24 cellular contexts compared by ENCODE assay signal in genomic region chr4:27887646-27888045, GRCh38.
DNase-seq lines count a peak whose midpoint lies in the region; TF ChIP-seq lines count a peak whose summit lies in the region.
"Had no signal": no experiment of that assay in that cellular context is flagged by ENCODE, and none has a peak within 500 bp of the region (broad histone marks: within the 10 kb centered on the region; RNA-seq: fewer than 3 reads in every experiment).

No MANE protein-coding gene starts in this region.

- H3K9me3 ChIP-seq in adipocyte (ENCODE audit: control insufficient read depth, low read length) (no peaks in the 10 kb centered on the region), prostate gland (no peaks in the 10 kb centered on the region)
- H3K9me3 ChIP-seq: BE2C, BLaER1 had no signal

- 95% methylated on average over 2 of the region's 2 CpGs for WGBS in prostate gland

- DNase-seq in adipocyte (ENCODE audit: low read depth): peak; percentile 62
- DNase-seq in choroid plexus epithelial cell (ENCODE audit: low read depth): peak; percentile 9
- peak; percentile 15 for DNase-seq in iris pigment epithelial cell (ENCODE audit: low read depth)
- DNase-seq in T-helper 9 cell: no peak
- DNase-seq in D341Med (ENCODE audit: low spot score): no peak
- no peak for DNase-seq in prostate gland (ENCODE audit: low spot score)
- DNase-seq in SW480 (ENCODE audit: low spot score): no peak
- DNase-seq: 8988T; ACHN; BE2C; C1 segment of cervical spinal cord; CD4-positive, alpha-beta memory T cell; CD4-positive, CD25-positive, alpha-beta regulatory T cell; CD8-positive, alpha-beta memory T cell; COR-L47; DMS 273 treated with DMSO at 0.1 percent for 48 hours; DMS153; DMS53; DMS79; DND-41; EL; GDM1 had no signal

- H3K27me3 ChIP-seq in adipocyte (replicated peaks; ENCODE audit: control insufficient read depth, insufficient read depth, low read length): no peaks in the 10 kb centered on the region
- no peaks in the 10 kb centered on the region for H3K27me3 ChIP-seq in prostate gland (replicated peaks; ENCODE audit: insufficient read depth)
- H3K27me3 ChIP-seq: BE2C, BLaER1 had no signal

- no peak overlapping the region for H3K9ac ChIP-seq in adipocyte (ENCODE audit: low read length)
- H3K9ac ChIP-seq: BLaER1 had no signal

- H3K4me3 ChIP-seq in adipocyte (ENCODE audit: low read length) (no peak overlapping the region), choroid plexus epithelial cell (ENCODE audit: low read depth, low read length) (no peak overlapping the region), prostate gland (no peak overlapping the region)
- H3K4me3 ChIP-seq: BLaER1, GM12878 had no signal

- no peak overlapping the region for H3K27ac ChIP-seq in prostate gland
- H3K27ac ChIP-seq: BLaER1 had no signal

- H3K36me3 ChIP-seq in adipocyte (ENCODE audit: control insufficient read depth, insufficient read depth, low read length, severe bottlenecking): no peaks in the 10 kb centered on the region
- H3K36me3 ChIP-seq in prostate gland: no peaks in the 10 kb centered on the region
- H3K36me3 ChIP-seq: BE2C, BLaER1 had no signal

- H3K4me1 ChIP-seq in adipocyte (ENCODE audit: control insufficient read depth, insufficient read depth, low read length) (peaks cover 8% of the 10 kb centered on the region), prostate gland (replicated peaks) (no peaks in the 10 kb centered on the region)
- H3K4me1 ChIP-seq: BE2C, BLaER1 had no signal

- no peak for TF ChIP-seq POLR2A in prostate gland (IDR thresholded peaks at IDR 0.05)

- intact Hi-C loops in prostate gland (cut with DNase I): no loop called here

- TF ChIP-seq CTCF in choroid plexus epithelial cell (conservative IDR thresholded peaks at IDR 0.05; ENCODE audit: low read depth, low read length) (no peak), prostate gland (IDR thresholded peaks at IDR 0.05) (no peak)

Comparison
In these comparisons a context has a peak if more than half of its experiments do, and no peak if none do; other contexts are left out.
1. DNase-seq: peak in adipocyte (single experiment), choroid plexus epithelial cell (single experiment) and iris pigment epithelial cell (single experiment); none in T-helper 9 cell (single experiment), D341Med (single experiment), prostate gland (single experiment) and SW480 (single experiment).